In the genomic region with DNA sequence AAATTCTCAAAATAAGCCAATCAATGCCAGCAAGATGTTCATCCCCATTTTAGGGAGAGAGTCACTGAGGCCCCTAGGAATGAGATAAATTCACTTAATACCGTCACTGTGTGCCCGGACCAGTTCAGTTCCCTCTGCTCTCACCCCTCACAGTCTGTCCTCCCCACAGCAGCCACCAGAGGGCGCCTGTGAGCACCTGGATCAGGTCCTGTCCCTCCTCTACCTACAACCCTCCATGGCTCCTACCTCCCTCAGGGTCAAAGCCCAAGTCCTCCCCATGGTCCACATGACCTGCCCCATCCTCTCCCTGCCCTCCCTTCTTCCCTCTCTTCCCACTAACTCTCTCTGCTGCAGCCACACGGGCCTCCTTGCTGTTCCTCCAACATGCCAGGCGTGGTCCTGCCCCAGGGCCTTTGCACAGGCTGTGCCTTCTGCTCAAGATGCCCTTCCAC, we compare ENCODE assay signal across 8 cellular contexts. TPM values are rescaled to one million over a fixed set of nuclear protein-coding genes. Genes with fewer than 3 reads are reported as not detected.
DNase-seq lines count a peak whose midpoint lies in the region; ATAC-seq and TF ChIP-seq lines count a peak whose summit lies in the region.

No MANE protein-coding gene starts in this region.

- ATAC-seq in CD4-positive, CD25-positive, alpha-beta regulatory T cell (ENCODE audit: low read depth in 2 of 2), result peak in 1 of 2 donors; percentile 48
- no peak for ATAC-seq in GM19324 (IDR thresholded peaks at IDR 0.05; ENCODE audit: low FRiP score, unreplicated experiment)

- no peak overlapping the region for H3K27ac Mint-ChIP-seq in CD4-positive, CD25-positive, alpha-beta regulatory T cell
- no peak overlapping the region for H3K27ac Mint-ChIP-seq in neural progenitor cell

- H2AFZ ChIP-seq in KMS-11 (ENCODE audit: low read depth) (no peak overlapping the region), neural progenitor cell (replicated peaks) (no peak overlapping the region)

- no peaks in the 10 kb centered on the region for H3K36me3 ChIP-seq in CD4-positive, CD25-positive, alpha-beta regulatory T cell (ENCODE audit: control insufficient read depth, insufficient read depth, low read length)
- H3K36me3 ChIP-seq in KMS-11 (ENCODE audit: insufficient read depth) (no peaks in the 10 kb centered on the region), neural progenitor cell (no peaks in the 10 kb centered on the region), tibial nerve (no peaks in the 10 kb centered on the region)

- peak; percentile 84 for TF ChIP-seq CTCF in KMS-11 (conservative IDR thresholded peaks at IDR 0.05; ENCODE audit: low read depth, low read length)
- TF ChIP-seq CTCF in neural progenitor cell (IDR thresholded peaks at IDR 0.05), result peak; percentile 69
- TF ChIP-seq CTCF in tibial nerve (IDR thresholded peaks at IDR 0.05), result peak; percentile 51 to 72 (median 66)

- peaks cover 8% of the 10 kb centered on the region for H3K27me3 Mint-ChIP-seq in CD4-positive, CD25-positive, alpha-beta regulatory T cell
- peaks cover 16% of the 10 kb centered on the region for H3K27me3 Mint-ChIP-seq in neural progenitor cell (ENCODE audit: insufficient read depth, low read depth)

- no peak overlapping the region for H3K4me3 Mint-ChIP-seq in CD4-positive, CD25-positive, alpha-beta regulatory T cell
- H3K4me3 Mint-ChIP-seq in neural progenitor cell, result no peak overlapping the region

- no peaks in the 10 kb centered on the region for H3K36me3 Mint-ChIP-seq in CD4-positive, CD25-positive, alpha-beta regulatory T cell
- no peaks in the 10 kb centered on the region for H3K36me3 Mint-ChIP-seq in neural progenitor cell

- H3K9ac ChIP-seq in KMS-11, result no peak overlapping the region
- no peak overlapping the region for H3K9ac ChIP-seq in neural progenitor cell

- 34 to 44% methylated on average over 5 of the region's 5 CpGs for WGBS in tibial nerve, 2 donors

- H3K9me3 Mint-ChIP-seq in CD4-positive, CD25-positive, alpha-beta regulatory T cell, result no peaks in the 10 kb centered on the region
- no peaks in the 10 kb centered on the region for H3K9me3 Mint-ChIP-seq in neural progenitor cell

- no peaks in the 10 kb centered on the region for H3K4me1 ChIP-seq in CD4-positive, CD25-positive, alpha-beta regulatory T cell (ENCODE audit: control insufficient read depth, insufficient read depth, low read length, poor library complexity, severe bottlenecking)
- H3K4me1 ChIP-seq in KMS-11 (ENCODE audit: low read depth, poor library complexity, severe bottlenecking), result no peaks in the 10 kb centered on the region
- no peaks in the 10 kb centered on the region for H3K4me1 ChIP-seq in neural progenitor cell
- no peaks in the 10 kb centered on the region for H3K4me1 ChIP-seq in tibial nerve

- H3K4me1 Mint-ChIP-seq in CD4-positive, CD25-positive, alpha-beta regulatory T cell, result peaks cover 0 to 7% (median 2%) of the 10 kb centered on the region in 4 donors
- no peaks in the 10 kb centered on the region for H3K4me1 Mint-ChIP-seq in neural progenitor cell

- no peak for TF ChIP-seq EP300 in tibial nerve (IDR thresholded peaks at IDR 0.05)

- peak; percentile 53 to 60 (median 60) for DNase-seq in CD4-positive, CD25-positive, alpha-beta regulatory T cell
- peak; percentile 69 to 71 for DNase-seq in activated CD4-positive, alpha-beta T cell treated with anti-CD3 and anti-CD28 coated beads, Interleukin-2, amount 50 U/mL, for 24 hours (ENCODE audit: low read depth in 1 of 2, low spot score in 1 of 2)
- DNase-seq in effector CD4-positive, alpha-beta T cell, result peak; percentile 68
- DNase-seq in neural progenitor cell (ENCODE audit: low spot score), result peak; percentile 36
- peak; percentile 55 to 69 for DNase-seq in tibial nerve (ENCODE audit: low spot score in 2 of 2)
- no peak for DNase-seq in NCI-H2081 (lab: John Stamatoyannopoulos, UW)

- H3K9me3 ChIP-seq in CD4-positive, CD25-positive, alpha-beta regulatory T cell (ENCODE audit: control insufficient read depth in 2 of 2, low read length in 2 of 2), result no peaks in the 10 kb centered on the region
- no peaks in the 10 kb centered on the region for H3K9me3 ChIP-seq in neural progenitor cell (ENCODE audit: low read depth)
- H3K9me3 ChIP-seq in tibial nerve, result no peaks in the 10 kb centered on the region

- H4K20me1 ChIP-seq in KMS-11 (ENCODE audit: insufficient read depth) (no peaks in the 10 kb centered on the region), neural progenitor cell (ENCODE audit: low read depth) (no peaks in the 10 kb centered on the region)

- H3K4me2 ChIP-seq in KMS-11 (no peak overlapping the region), neural progenitor cell (no peak overlapping the region)

- H3K79me2 ChIP-seq in KMS-11 (ENCODE audit: insufficient read depth, low read depth), result no peaks in the 10 kb centered on the region
- H3K79me2 ChIP-seq in neural progenitor cell (ENCODE audit: low read depth), result no peaks in the 10 kb centered on the region

- no peaks in the 10 kb centered on the region for H3F3A ChIP-seq in neural progenitor cell (ENCODE audit: low read depth)

- H3K27ac ChIP-seq in CD4-positive, CD25-positive, alpha-beta regulatory T cell (ENCODE audit: insufficient read depth, low read length, poor library complexity, severe bottlenecking), result no peak overlapping the region
- H3K27ac ChIP-seq in KMS-11 (no peak overlapping the region), neural progenitor cell (no peak overlapping the region), tibial nerve (no peak overlapping the region)

- no peak overlapping the region for H3K4me3 ChIP-seq in CD4-positive, CD25-positive, alpha-beta regulatory T cell (ENCODE audit: low read depth, low read length)
- H3K4me3 ChIP-seq in KMS-11 (IDR thresholded peaks at IDR 0.05; ENCODE audit: insufficient read depth, low read depth, low read length), result no peak overlapping the region
- no peak overlapping the region for H3K4me3 ChIP-seq in neural progenitor cell
- no peak overlapping the region for H3K4me3 ChIP-seq in tibial nerve

- H3K27me3 ChIP-seq in CD4-positive, CD25-positive, alpha-beta regulatory T cell (ENCODE audit: control insufficient read depth, insufficient read depth, low read length), result no peaks in the 10 kb centered on the region
- peaks cover 58% of the 10 kb centered on the region for H3K27me3 ChIP-seq in KMS-11 (ENCODE audit: insufficient read depth, low read depth)
- H3K27me3 ChIP-seq in neural progenitor cell, result peaks cover 42% of the 10 kb centered on the region
- H3K27me3 ChIP-seq in tibial nerve, result peaks cover 0 to 23% of the 10 kb centered on the region in 2 donors

- no peak for TF ChIP-seq POLR2A in tibial nerve (IDR thresholded peaks at IDR 0.05)

RNA-seq across cellular contexts. Expression of a gene that starts 42.0 kb away (rescaled TPM):
- 17.8 TPM for total RNA-seq in CD4-positive, CD25-positive, alpha-beta regulatory T cell
- polyA plus RNA-seq in CD4-positive, CD25-positive, alpha-beta regulatory T cell, result 1 to 10 TPM; 3.7 to 5.8 (median 4.0) TPM
- total RNA-seq in neural progenitor cell (ENCODE audit: low replicate concordance) (1.1 and 1.3 TPM in 2 replicates), tibial nerve (100 to 1,000 TPM; 138 to 200 (median 160) TPM)

Comparison
In these comparisons a context has a peak if more than half of its experiments do, and no peak if none do; other contexts are left out.
1. DNase-seq: peak in CD4-positive, CD25-positive, alpha-beta regulatory T cell (3 of 3), activated CD4-positive, alpha-beta T cell treated with anti-CD3 and anti-CD28 coated beads, Interleukin-2, amount 50 U/mL, for 24 hours (2 of 2), effector CD4-positive, alpha-beta T cell (single experiment), neural progenitor cell (single experiment) and tibial nerve (2 of 2); none in NCI-H2081 (0 of 2).
2. Peak in every context shown above with its lines, with median percentiles within 50 percentile points of each other: CTCF ChIP-seq.